Comparison of ENCODE assay signal across 8 cellular contexts in the genomic region with DNA sequence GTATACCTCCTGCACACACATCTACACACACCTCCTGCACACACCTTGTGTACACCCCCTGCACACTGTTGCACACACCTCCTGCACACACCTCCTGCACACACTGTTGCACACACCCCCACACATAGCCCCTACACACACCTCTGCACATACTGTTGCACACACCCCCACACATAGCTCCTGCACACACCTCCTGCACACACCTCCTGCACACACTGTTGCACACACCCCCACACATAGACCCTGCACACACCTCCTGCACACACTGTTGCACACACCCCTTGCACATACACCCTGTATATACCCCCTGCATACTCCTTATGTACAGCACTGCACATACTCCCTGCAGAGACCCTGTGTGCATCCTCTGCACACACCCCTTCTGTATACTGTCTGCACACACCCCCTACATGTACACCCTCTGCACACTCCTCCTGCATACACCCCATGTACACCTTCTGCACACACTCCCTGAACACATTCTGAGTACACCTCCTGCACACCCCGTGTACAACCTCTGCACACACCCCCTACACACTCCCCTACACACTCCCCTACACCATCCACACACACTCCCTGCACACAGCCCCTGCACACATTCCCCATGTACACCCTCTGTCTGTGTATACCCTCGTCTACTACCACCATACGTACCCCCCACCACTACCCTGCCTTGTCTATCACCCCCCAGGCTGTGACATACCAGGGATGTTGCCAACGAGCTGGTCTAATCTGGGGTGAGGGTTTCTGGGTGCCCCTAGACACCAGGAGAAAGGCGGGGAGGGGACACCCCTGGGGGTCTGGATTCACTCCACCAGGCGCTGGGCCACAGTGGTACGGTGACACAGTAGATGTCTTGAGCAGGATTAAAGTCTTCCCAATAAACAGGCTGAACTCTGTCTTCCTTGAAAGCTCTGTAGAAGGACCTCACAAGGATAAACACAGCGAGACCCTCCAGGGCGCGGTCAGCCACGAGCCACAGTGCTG. TPM values are rescaled to one million over a fixed set of nuclear protein-coding genes. Genes with fewer than 3 reads are reported as not detected.
DNase-seq lines count a peak whose midpoint lies in the region; ATAC-seq, FAIRE-seq and TF ChIP-seq lines count a peak whose summit lies in the region.

No MANE protein-coding gene starts in this region.

- FAIRE-seq in kidney (lab: Jason Lieb, UNC), result no peak

- H3K36me3 ChIP-seq in RWPE2 (ENCODE audit: low read depth), result peaks cover 16% of the 10 kb centered on the region
- no peaks in the 10 kb centered on the region for H3K36me3 ChIP-seq in kidney (ENCODE audit: control insufficient read depth in 1 of 2, insufficient read depth in 2 of 2, low read length in 2 of 2)

- in situ Hi-C loops in GM13977 (cut with MboI; ENCODE audit: low pct_unique_long_range_greater_than_20kb, low sequenced_read_pairs, unreplicated experiment), result no loop called here

- intact Hi-C loops in kidney (cut with DNase I), result no loop called here

- peaks cover 9% of the 10 kb centered on the region for H3K9me3 ChIP-seq in RWPE2 (ENCODE audit: severe bottlenecking)
- no peaks in the 10 kb centered on the region for H3K9me3 ChIP-seq in kidney (ENCODE audit: control insufficient read depth in 1 of 2, low read length in 2 of 2)

- no peak for DNase-seq in GM12864 (ENCODE audit: low read depth)
- peak; percentile 49 for DNase-seq in RWPE2 (ENCODE audit: low spot score)
- DNase-seq in fibroblast of the aortic adventitia (ENCODE audit: low read depth), result no peak
- no peak for DNase-seq in retinal pigment epithelial cell (ENCODE audit: low read depth)
- DNase-seq in GM13977 (ENCODE audit: low spot score), result no peak
- no peak for DNase-seq in kidney
- DNase-seq in COR-L47 (lab: John Stamatoyannopoulos, UW), result no peak
- no peak for DNase-seq in OCI-M2 (lab: John Stamatoyannopoulos, UW; ENCODE audit: unreplicated experiment)

- no peak for ATAC-seq in RWPE2 (ENCODE audit: low read depth)

- no peak overlapping the region for H3K9ac ChIP-seq in kidney (ENCODE audit: low read length in 2 of 2)

- no peak for TF ChIP-seq CTCF in GM12864 (IDR thresholded peaks at IDR 0.05; ENCODE audit: low read depth, low read length, missing control alignments)
- TF ChIP-seq CTCF in RWPE2 (IDR thresholded peaks at IDR 0.05; ENCODE audit: poor library complexity, severe bottlenecking), result no peak
- no peak for TF ChIP-seq CTCF in fibroblast of the aortic adventitia (IDR thresholded peaks at IDR 0.05; ENCODE audit: insufficient read depth, low read length)
- no peak for TF ChIP-seq CTCF in retinal pigment epithelial cell (conservative IDR thresholded peaks at IDR 0.05; ENCODE audit: low read depth, low read length)
- TF ChIP-seq CTCF in GM13977 (IDR thresholded peaks at IDR 0.05; ENCODE audit: extremely low read depth, insufficient read depth, missing control alignments), result no peak
- no peak for TF ChIP-seq CTCF in kidney (IDR thresholded peaks at IDR 0.05; ENCODE audit: borderline replicate concordance, extremely low read depth, insufficient read depth)

- H3K27ac ChIP-seq in RWPE2 (ENCODE audit: poor library complexity, severe bottlenecking), result no peak overlapping the region
- no peak overlapping the region for H3K27ac ChIP-seq in kidney (ENCODE audit: low read depth in 2 of 2, low read length in 2 of 2)

- H3K4me1 ChIP-seq in RWPE2 (ENCODE audit: insufficient read depth, poor library complexity, severe bottlenecking) (peaks cover 5% of the 10 kb centered on the region), kidney (ENCODE audit: control insufficient read depth in 1 of 2, insufficient read depth in 1 of 2, low read depth in 1 of 2, low read length in 2 of 2) (peaks cover 3 to 8% of the 10 kb centered on the region in 2 donors)

- H3K27me3 ChIP-seq in RWPE2 (ENCODE audit: insufficient read depth, poor library complexity, severe bottlenecking), result no peaks in the 10 kb centered on the region

- H3K4me3 ChIP-seq in GM12864 (ENCODE audit: low read depth, low read length) (peak overlapping the region; percentile 76), RWPE2 (ENCODE audit: severe bottlenecking) (peak overlapping the region; percentile 79), fibroblast of the aortic adventitia (ENCODE audit: low read depth, low read length) (peak overlapping the region; percentile 78), retinal pigment epithelial cell (ENCODE audit: low read length) (peak overlapping the region; percentile 78), kidney (ENCODE audit: low read length in 2 of 2) (peak overlapping the region in 1 of 2 donors; percentile 60)

RNA-seq across cellular contexts. Expression of gene CEP72, which starts 1.1 kb away (rescaled TPM):
- total RNA-seq in fibroblast of the aortic adventitia (ENCODE audit: low replicate concordance) (1.6 and 3.5 TPM in 2 replicates), kidney (7.8 TPM)
- polyA plus RNA-seq in kidney (ENCODE audit: insufficient read depth, low read depth, low replicate concordance), result 1.1 TPM
